In genomic region chr10:34716958-34717357, GRCh38 we compare ENCODE assay signal across 12 cellular contexts.
A peak's percentile ranks its signal among the peaks of the same experiment; 100 is the strongest.
DNase-seq lines count a peak whose midpoint lies in the region; ATAC-seq and TF ChIP-seq lines count a peak whose summit lies in the region.
"Had no signal": no experiment of that assay in that cellular context is flagged by ENCODE, and none has a peak within 500 bp of the region (broad histone marks: within the 10 kb centered on the region; RNA-seq: fewer than 3 reads in every experiment).

No MANE protein-coding gene starts in this region.

- H4K20me1 ChIP-seq in osteoblast (ENCODE audit: insufficient read depth, low read length): peaks cover 12% of the 10 kb centered on the region

- WGBS in gastroesophageal sphincter (ENCODE audit: low coverage in 1 of 2), 2 donors: 60 to 100% methylated on average over 1 of the region's 1 CpG

- no peaks in the 10 kb centered on the region for H3K27me3 Mint-ChIP-seq in progenitor cell of endocrine pancreas

- H3K27ac Mint-ChIP-seq in progenitor cell of endocrine pancreas: peak overlapping the region; percentile 83

- peak; percentile 69 for ATAC-seq in GM19025 (IDR thresholded peaks at IDR 0.05; ENCODE audit: low read depth, unreplicated experiment)
- peak; percentile 84 for ATAC-seq in HG03159 (IDR thresholded peaks at IDR 0.05; ENCODE audit: unreplicated experiment)
- no peak for ATAC-seq in gastroesophageal sphincter
- ATAC-seq: Panc1 had no signal

- H3K27ac ChIP-seq in gastroesophageal sphincter: no peak overlapping the region
- H3K27ac ChIP-seq in osteoblast (ENCODE audit: low read depth, low read length): no peak overlapping the region

- TF ChIP-seq CTCF in progenitor cell of endocrine pancreas (IDR thresholded peaks at IDR 0.05; ENCODE audit: unreplicated experiment) (no peak), gastroesophageal sphincter (IDR thresholded peaks at IDR 0.05) (no peak), osteoblast (IDR thresholded peaks at IDR 0.05; ENCODE audit: extremely low read depth, low read depth, low read length) (no peak)

- H3K4me3 ChIP-seq in gastroesophageal sphincter (no peak overlapping the region), osteoblast (ENCODE audit: insufficient read depth, low read length) (no peak overlapping the region)

- H3K4me1 ChIP-seq in gastroesophageal sphincter: peaks cover 1 to 71% (median 1%) of the 10 kb centered on the region in 3 donors
- peaks cover 14% of the 10 kb centered on the region for H3K4me1 ChIP-seq in osteoblast (ENCODE audit: insufficient read depth, low read length)

- H3K27me3 ChIP-seq in gastroesophageal sphincter (no peaks in the 10 kb centered on the region), osteoblast (ENCODE audit: insufficient read depth, low read length) (no peaks in the 10 kb centered on the region)

- H3K9me3 Mint-ChIP-seq in progenitor cell of endocrine pancreas (ENCODE audit: low read depth): no peaks in the 10 kb centered on the region

- no peak overlapping the region for H2AFZ ChIP-seq in osteoblast (ENCODE audit: low read length)

- TF ChIP-seq EP300 in gastroesophageal sphincter (IDR thresholded peaks at IDR 0.05): no peak

- peaks cover 2% of the 10 kb centered on the region for H3K36me3 Mint-ChIP-seq in progenitor cell of endocrine pancreas (ENCODE audit: insufficient read depth)

- peaks cover 27% of the 10 kb centered on the region for H3K79me2 ChIP-seq in osteoblast (ENCODE audit: insufficient read depth, low read length)

- H3K4me2 ChIP-seq in osteoblast (ENCODE audit: insufficient read depth, low read length): no peak overlapping the region

- H3K9me3 ChIP-seq in gastroesophageal sphincter (no peaks in the 10 kb centered on the region), osteoblast (ENCODE audit: low read depth, low read length) (no peaks in the 10 kb centered on the region)

- H3K36me3 ChIP-seq in gastroesophageal sphincter (no peaks in the 10 kb centered on the region), osteoblast (ENCODE audit: insufficient read depth, low read length) (no peaks in the 10 kb centered on the region)

- H3K4me3 Mint-ChIP-seq in progenitor cell of endocrine pancreas (ENCODE audit: low read depth): no peak overlapping the region

- no peak for TF ChIP-seq POLR2A in gastroesophageal sphincter (IDR thresholded peaks at IDR 0.05)

- peaks cover 52% of the 10 kb centered on the region for H3K4me1 Mint-ChIP-seq in progenitor cell of endocrine pancreas (ENCODE audit: low read depth)

- DNase-seq in OCI-M2 (lab: John Stamatoyannopoulos, UW; ENCODE audit: unreplicated experiment): peak; percentile 22
- DNase-seq in progenitor cell of endocrine pancreas (ENCODE audit: low spot score, unreplicated experiment): no peak
- no peak for DNase-seq in activated CD4-positive, alpha-beta T cell treated with anti-CD3 and anti-CD28 coated beads, Interleukin-2, amount 50 U/mL, for 1 hour
- DNase-seq in osteoblast (ENCODE audit: insufficient read length, low spot score, missing footprints): no peak
- DNase-seq: activated CD4-positive, CD25-positive, alpha-beta regulatory T cell treated with anti-CD3 and anti-CD28 coated beads, Interleukin-2, amount 50 U/mL, for 72 hours; activated naive CD4-positive, alpha-beta T cell; DMS79; nucleus accumbens had no signal
